In the genomic region with DNA sequence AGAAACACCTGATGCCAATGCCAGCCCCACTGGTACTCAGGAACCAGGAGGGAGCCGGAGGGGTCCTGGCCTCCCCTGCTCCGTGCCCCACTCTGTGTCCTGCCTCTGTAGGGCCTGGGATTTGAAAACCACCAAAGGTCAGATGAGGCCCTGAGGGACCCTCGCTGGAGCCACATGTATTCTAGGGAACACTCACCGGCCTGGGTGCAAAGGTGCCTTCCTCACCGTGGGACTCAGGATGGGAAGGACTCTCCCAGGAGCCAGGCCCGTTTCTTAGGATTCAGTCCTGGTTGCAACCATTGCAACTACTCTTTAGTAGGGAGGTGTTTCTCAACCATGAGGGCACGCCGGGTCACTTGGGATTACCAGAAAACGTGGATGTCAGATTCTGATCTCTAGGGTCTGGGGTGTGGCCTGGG, we compare ENCODE assay signal across 18 cellular contexts.
DNase-seq lines count a peak whose midpoint lies in the region; ATAC-seq and TF ChIP-seq lines count a peak whose summit lies in the region.
"Had no signal": no experiment of that assay in that cellular context is flagged by ENCODE, and none has a peak within 500 bp of the region (broad histone marks: within the 10 kb centered on the region; RNA-seq: fewer than 3 reads in every experiment).

No MANE protein-coding gene starts in this region.

- peaks cover 8% of the 10 kb centered on the region for H3K4me1 ChIP-seq in prostate gland (replicated peaks)
- H3K4me1 ChIP-seq in uterus = peaks cover 6 to 24% of the 10 kb centered on the region in 2 donors
- H3K4me1 ChIP-seq: Caco-2, pancreas had no signal

- H3K9me3 ChIP-seq in prostate gland (no peaks in the 10 kb centered on the region), uterus (no peaks in the 10 kb centered on the region)
- H3K9me3 ChIP-seq: Caco-2, pancreas had no signal

- H3K4me1 Mint-ChIP-seq in natural killer cell = peaks cover 10 to 32% of the 10 kb centered on the region in 2 donors
- H3K4me1 Mint-ChIP-seq in natural killer cell treated with Interleukin-12 subunit alpha and Interleukin-12 subunit beta and Interleukin-15 and Interleukin-18, amount 100 ng/mL, for 72 hours (ENCODE audit: low read depth in 2 of 2) = peaks cover 14 to 33% of the 10 kb centered on the region in 2 donors
- H3K4me1 Mint-ChIP-seq in effector memory CD8-positive, alpha-beta T cell (ENCODE audit: low read depth in 2 of 2) = peaks cover 16 to 23% of the 10 kb centered on the region in 2 donors

- no peak overlapping the region for H3K4me3 Mint-ChIP-seq in natural killer cell
- H3K4me3 Mint-ChIP-seq in natural killer cell treated with Interleukin-12 subunit alpha and Interleukin-12 subunit beta and Interleukin-15 and Interleukin-18, amount 100 ng/mL, for 72 hours = no peak overlapping the region
- no peak overlapping the region for H3K4me3 Mint-ChIP-seq in effector memory CD8-positive, alpha-beta T cell
- H3K4me3 Mint-ChIP-seq: activated CD4-positive, alpha-beta memory T cell treated with anti-CD3 and anti-CD28 coated beads for 36 hours; HFFc6 had no signal

- no peak for ATAC-seq in natural killer cell
- ATAC-seq in natural killer cell treated with Interleukin-12 subunit alpha and Interleukin-12 subunit beta and Interleukin-15 and Interleukin-18, amount 100 ng/mL, for 72 hours = no peak
- ATAC-seq in effector memory CD8-positive, alpha-beta T cell (replicated peaks) = no peak

- H3K36me3 ChIP-seq in prostate gland (no peaks in the 10 kb centered on the region), uterus (no peaks in the 10 kb centered on the region)
- H3K36me3 ChIP-seq: pancreas had no signal

- no peak for TF ChIP-seq POLR2A in prostate gland (IDR thresholded peaks at IDR 0.05)
- TF ChIP-seq POLR2A in uterus (IDR thresholded peaks at IDR 0.05) = no peak

- 83% methylated on average over 9 of the region's 9 CpGs for WGBS in prostate gland

- H3K4me3 ChIP-seq in prostate gland (no peak overlapping the region), uterus (no peak overlapping the region)
- H3K4me3 ChIP-seq: pancreas had no signal

- H3K27ac Mint-ChIP-seq in natural killer cell = peak overlapping the region; percentile 38 to 81
- H3K27ac Mint-ChIP-seq in natural killer cell treated with Interleukin-12 subunit alpha and Interleukin-12 subunit beta and Interleukin-15 and Interleukin-18, amount 100 ng/mL, for 72 hours = peak overlapping the region in 1 of 2 donors; percentile 80
- peak overlapping the region; percentile 13 to 73 for H3K27ac Mint-ChIP-seq in effector memory CD8-positive, alpha-beta T cell
- H3K27ac Mint-ChIP-seq: activated CD4-positive, alpha-beta memory T cell treated with anti-CD3 and anti-CD28 coated beads for 36 hours; HFFc6 had no signal

- TF ChIP-seq CTCF in natural killer cell (IDR thresholded peaks at IDR 0.05) (no peak), prostate gland (IDR thresholded peaks at IDR 0.05) (no peak), uterus (IDR thresholded peaks at IDR 0.05) (no peak)

- intact Hi-C loops in natural killer cell (cut with micrococcal nuclease) (no loop called here), prostate gland (cut with DNase I) (loop anchor here (5.0 to 10.0 kb wide), 5 partner anchors 33 to 291 kb away; a partner anchor contains a TSS), uterus (cut with DNase I; ENCODE audit: low total_unique reads) (no loop called here)

- H3K27ac ChIP-seq in prostate gland (peak overlapping the region; percentile 75 to 79), uterus (peak overlapping the region; percentile 70 to 75)

- no peaks in the 10 kb centered on the region for H3K9me3 Mint-ChIP-seq in natural killer cell
- no peaks in the 10 kb centered on the region for H3K9me3 Mint-ChIP-seq in natural killer cell treated with Interleukin-12 subunit alpha and Interleukin-12 subunit beta and Interleukin-15 and Interleukin-18, amount 100 ng/mL, for 72 hours
- no peaks in the 10 kb centered on the region for H3K9me3 Mint-ChIP-seq in effector memory CD8-positive, alpha-beta T cell
- H3K9me3 Mint-ChIP-seq: activated CD4-positive, alpha-beta memory T cell treated with anti-CD3 and anti-CD28 coated beads for 36 hours; HFFc6 had no signal

- no peak for DNase-seq in natural killer cell
- DNase-seq in natural killer cell treated with Interleukin-12 subunit alpha and Interleukin-12 subunit beta and Interleukin-15 and Interleukin-18, amount 100 ng/mL, for 72 hours (ENCODE audit: low spot score) = no peak
- DNase-seq in effector memory CD8-positive, alpha-beta T cell = no peak
- no peak for DNase-seq in prostate gland (ENCODE audit: low spot score)
- no peak for DNase-seq in uterus
- no peak for DNase-seq in T1000 (lab: John Stamatoyannopoulos, UW)
- DNase-seq in NCI-H1105 treated with DMSO at 0.1 percent for 48 hours (lab: John Stamatoyannopoulos, UW) = no peak
- DNase-seq in NCI-H2029 treated with DMSO at 0.1 percent for 48 hours (lab: John Stamatoyannopoulos, UW) = no peak
- DNase-seq: activated CD4-positive, alpha-beta memory T cell treated with anti-CD3 and anti-CD28 coated beads for 36 hours; activated effector memory CD4-positive, alpha-beta T cell treated with Interleukin-2 at 50 U/mL for 16 hours; Caco-2; foreskin keratinocyte; HFFc6; mammary epithelial cell; NCI-H1417 treated with DMSO at 0.1 percent for 48 hours; NCI-H446 treated with DMSO at 0.1 percent for 48 hours; trophoblast cell had no signal

- no peaks in the 10 kb centered on the region for H3K27me3 ChIP-seq in prostate gland (replicated peaks; ENCODE audit: insufficient read depth)
- H3K27me3 ChIP-seq in uterus = no peaks in the 10 kb centered on the region
- H3K27me3 ChIP-seq: foreskin keratinocyte, pancreas had no signal

- no peaks in the 10 kb centered on the region for H3K27me3 Mint-ChIP-seq in natural killer cell (ENCODE audit: low read depth in 2 of 2)
- H3K27me3 Mint-ChIP-seq in natural killer cell treated with Interleukin-12 subunit alpha and Interleukin-12 subunit beta and Interleukin-15 and Interleukin-18, amount 100 ng/mL, for 72 hours = no peaks in the 10 kb centered on the region
- no peaks in the 10 kb centered on the region for H3K27me3 Mint-ChIP-seq in effector memory CD8-positive, alpha-beta T cell
- H3K27me3 Mint-ChIP-seq: activated CD4-positive, alpha-beta memory T cell treated with anti-CD3 and anti-CD28 coated beads for 36 hours had no signal

- H3K36me3 Mint-ChIP-seq in natural killer cell = no peaks in the 10 kb centered on the region
- H3K36me3 Mint-ChIP-seq in natural killer cell treated with Interleukin-12 subunit alpha and Interleukin-12 subunit beta and Interleukin-15 and Interleukin-18, amount 100 ng/mL, for 72 hours = no peaks in the 10 kb centered on the region
- H3K36me3 Mint-ChIP-seq in effector memory CD8-positive, alpha-beta T cell (ENCODE audit: insufficient read depth) = peaks cover 8% of the 10 kb centered on the region
